Comparison of ENCODE assay signal across 22 cellular contexts in genomic region chr13:112876305-112877000, GRCh38.
DNase-seq lines count a peak whose midpoint lies in the region; ATAC-seq, FAIRE-seq and TF ChIP-seq lines count a peak whose summit lies in the region.
"Had no signal": no experiment of that assay in that cellular context is flagged by ENCODE, and none has a peak within 500 bp of the region (broad histone marks: within the 10 kb centered on the region; RNA-seq: fewer than 3 reads in every experiment).

No MANE protein-coding gene starts in this region.

- in situ Hi-C loops in K562 (cut with MboI), result loop anchor here (10.0 kb wide), 1 partner anchor 232 kb away; no protein-coding TSS in a partner anchor
- in situ Hi-C loops in G401 (cut with HindIII; ENCODE audit: low sequenced_read_pairs), result no loop called here

- intact Hi-C loops in K562 (cut with micrococcal nuclease), result no loop called here
- intact Hi-C loops in kidney (cut with DNase I), result loop anchor here (10.0 kb wide), 1 partner anchor 242 kb away; no protein-coding TSS in a partner anchor
- intact Hi-C loops in posterior vena cava (cut with DNase I), result loop anchor here (10.0 kb wide), 1 partner anchor 232 kb away; no protein-coding TSS in a partner anchor

- CTCF ChIA-PET in activated naive CD4-positive, alpha-beta T cell treated with anti-CD3 and anti-CD28 coated beads, Interleukin-2, amount 10 ng/mL, durations not matched to agents 7 days and 5 days (lab: Charles Lee), result interaction anchor here (1.0 to 1.2 kb wide), 2 partner anchors 236 to 243 kb away, joined by 3 read pairs; no protein-coding TSS in a partner anchor
- CTCF ChIA-PET in K562 (lab: Yijun Ruan, JAX; ENCODE audit: low intra/inter-chr PET ratio), result no interaction called here

- ATAC-seq in K562, result no peak
- ATAC-seq: PC-3 had no signal

- H3K27ac Mint-ChIP-seq in activated naive CD4-positive, alpha-beta T cell treated with anti-CD3 and anti-CD28 coated beads, Interleukin-2, amount 10 ng/mL, durations not matched to agents 7 days and 5 days, result no peak overlapping the region
- H3K27ac Mint-ChIP-seq: HFFc6 had no signal

- TF ChIP-seq CTCF in K562 (IDR thresholded peaks at IDR 0.05 in 2 of 3, conservative IDR thresholded peaks at IDR 0.05 in 1 of 3; ENCODE audit: insufficient read depth in 2 of 3, low read depth in 1 of 3, low read length in 3 of 3) (no peak), kidney (IDR thresholded peaks at IDR 0.05; ENCODE audit: borderline replicate concordance, extremely low read depth, insufficient read depth) (no peak)

- no TSS peak for BruUV-seq in K562 (replicated peaks; lab: Mats Ljungman, UMichigan)

- no peaks in the 10 kb centered on the region for H3K9me1 ChIP-seq in K562 (ENCODE audit: control insufficient read depth, insufficient read depth, low read length)

- peaks cover 19% of the 10 kb centered on the region for H3K4me1 Mint-ChIP-seq in activated naive CD4-positive, alpha-beta T cell treated with anti-CD3 and anti-CD28 coated beads, Interleukin-2, amount 10 ng/mL, durations not matched to agents 7 days and 5 days

- peaks cover 9% of the 10 kb centered on the region for H3K27me3 Mint-ChIP-seq in activated naive CD4-positive, alpha-beta T cell treated with anti-CD3 and anti-CD28 coated beads, Interleukin-2, amount 10 ng/mL, durations not matched to agents 7 days and 5 days

- H3K36me3 ChIP-seq in K562 (ENCODE audit: control insufficient read depth, insufficient read depth, low read length) (peaks cover 24% of the 10 kb centered on the region; the same call in 1 of the 3 replicates), kidney (ENCODE audit: control insufficient read depth in 1 of 2, insufficient read depth in 2 of 2, low read length in 2 of 2) (peaks cover 5 to 20% of the 10 kb centered on the region in 2 donors)
- H3K36me3 ChIP-seq: MG63 had no signal

- no peaks in the 10 kb centered on the region for H3K9me3 ChIP-seq in K562 (replicated peaks; ENCODE audit: control insufficient read depth, insufficient read depth, low read depth, low read length)
- no peaks in the 10 kb centered on the region for H3K9me3 ChIP-seq in kidney (ENCODE audit: control insufficient read depth in 1 of 2, low read length in 2 of 2)
- H3K9me3 ChIP-seq: HAP-1, MG63 had no signal

- H3K27ac ChIP-seq in K562 (ENCODE audit: extremely low read depth, low read depth, low read length) (no peak overlapping the region), kidney (ENCODE audit: low read depth in 2 of 2, low read length in 2 of 2) (no peak overlapping the region)

- no peak for TF ChIP-seq RAD21 in K562 (CRISPR knock-in tag; conservative IDR thresholded peaks at IDR 0.05 in 1 of 2, IDR thresholded peaks at IDR 0.05 in 1 of 2)

- H2AFZ ChIP-seq in K562 (ENCODE audit: low read depth, low read length), result no peak overlapping the region

- no peak for TF ChIP-seq POLR2A in K562 (conservative IDR thresholded peaks at IDR 0.05)

- H3K4me1 ChIP-seq in K562 (replicated peaks in 1 of 2; ENCODE audit: control insufficient read depth in 2 of 2, insufficient read depth in 2 of 2, low read length in 2 of 2), result peaks cover 0 to 15% of the 10 kb centered on the region in 2 experiments; a peak in 2 of 5 replicates
- H3K4me1 ChIP-seq in kidney (ENCODE audit: control insufficient read depth in 1 of 2, insufficient read depth in 1 of 2, low read depth in 1 of 2, low read length in 2 of 2), result peaks cover 0 to 4% of the 10 kb centered on the region in 2 donors
- H3K4me1 ChIP-seq: HAP-1 had no signal

- no peak for FAIRE-seq in K562 (lab: Jason Lieb, UNC)
- no peak for FAIRE-seq in kidney (lab: Jason Lieb, UNC)
- FAIRE-seq: GM12892, HTR-8/SVneo had no signal

- H3K4me2 ChIP-seq in K562 (ENCODE audit: insufficient read depth, low read length), result no peak overlapping the region

- peak; percentile 14 for DNase-seq in activated naive CD4-positive, alpha-beta T cell treated with anti-CD3 and anti-CD28 coated beads, Interleukin-2, amount 10 ng/mL, durations not matched to agents 7 days and 5 days
- DNase-seq in activated naive CD4-positive, alpha-beta T cell treated with Interleukin-2 at 50 U/mL for 16 hours, result no peak
- no peak for DNase-seq in K562 (ENCODE audit: extremely low read depth in 1 of 4, low spot score in 3 of 4)
- peak; percentile 69 for DNase-seq in kidney
- peak; percentile 74 for DNase-seq in posterior vena cava (ENCODE audit: low spot score)
- no peak for DNase-seq in G401 (ENCODE audit: low spot score)
- no peak for DNase-seq in SHP77 treated with DMSO at 0.1 percent for 48 hours (lab: John Stamatoyannopoulos, UW)
- DNase-seq: Calu3; DMS79 treated with DMSO at 0.1 percent for 48 hours; GOT3; HFFc6; KG1; MG63; NCI-H2029; NCI-H446; NCI-H526; NCI-H82; NK-92 treated with Interleukin-12 subunit alpha and Interleukin-12 subunit beta, amount 100 ng/mL, for 24 hours; PC-3 had no signal

- peaks cover 18% of the 10 kb centered on the region for H3K9me3 Mint-ChIP-seq in activated naive CD4-positive, alpha-beta T cell treated with anti-CD3 and anti-CD28 coated beads, Interleukin-2, amount 10 ng/mL, durations not matched to agents 7 days and 5 days
- H3K9me3 Mint-ChIP-seq: HFFc6 had no signal

- WGBS in K562 (ENCODE audit: insufficient coverage, low coverage, missing lambda C conversion rate), result 87% methylated on average over 10 of the region's 15 CpGs

- TF ChIP-seq EP300 in K562 (IDR thresholded peaks at IDR 0.05; ENCODE audit: low read length), result no peak

- H4K20me1 ChIP-seq in K562 (replicated peaks; ENCODE audit: control insufficient read depth, insufficient read depth, low read length), result no peaks in the 10 kb centered on the region

- H3K4me3 ChIP-seq in K562 (no peak overlapping the region), kidney (ENCODE audit: low read length in 2 of 2) (no peak overlapping the region)
- H3K4me3 ChIP-seq: HAP-1, MG63 had no signal

- peaks cover 46% of the 10 kb centered on the region for H3K36me3 Mint-ChIP-seq in activated naive CD4-positive, alpha-beta T cell treated with anti-CD3 and anti-CD28 coated beads, Interleukin-2, amount 10 ng/mL, durations not matched to agents 7 days and 5 days

- H3K9ac ChIP-seq in K562 (ENCODE audit: insufficient read depth in 1 of 2, low read depth in 2 of 2, low read length in 2 of 2), result no peak overlapping the region
- no peak overlapping the region for H3K9ac ChIP-seq in kidney (ENCODE audit: low read length in 2 of 2)

- H3K4me3 Mint-ChIP-seq in activated naive CD4-positive, alpha-beta T cell treated with anti-CD3 and anti-CD28 coated beads, Interleukin-2, amount 10 ng/mL, durations not matched to agents 7 days and 5 days, result no peak overlapping the region
- H3K4me3 Mint-ChIP-seq: HFFc6 had no signal

- H3K27me3 ChIP-seq in K562 (ENCODE audit: control insufficient read depth in 2 of 2, insufficient read depth in 2 of 2, low read length in 2 of 2), result no peaks in the 10 kb centered on the region
- H3K27me3 ChIP-seq: MG63 had no signal

- H3K79me2 ChIP-seq in K562 (ENCODE audit: control insufficient read depth, insufficient read depth, low read length), result no peaks in the 10 kb centered on the region

- POLR2A ChIA-PET in K562 (lab: Yijun Ruan, JAX), result interaction anchor here (0.7 to 0.9 kb wide), 2 partner anchors 10 to 257 kb away, joined by 3 read pairs; no protein-coding TSS in a partner anchor

TF ChIP-seq in K562, 482 proteins besides CTCF, POLR2A, EP300 and RAD21:
- no peak for TF ChIP-seq KLF1 (tag; IDR thresholded peaks at IDR 0.05)
- TF ChIP-seq POLR2G (IDR thresholded peaks at IDR 0.05; ENCODE audit: low read depth, low read length), result peak; percentile 28; the same call in 1 of the 2 replicates
TF ChIP-seq in K562: peak in this region for 1.

Comparison
In these comparisons a context has a peak if more than half of its experiments do, and no peak if none do; other contexts are left out.
1. DNase-seq: peak in activated naive CD4-positive, alpha-beta T cell treated with anti-CD3 and anti-CD28 coated beads, Interleukin-2, amount 10 ng/mL, durations not matched to agents 7 days and 5 days (single experiment), kidney (single experiment) and posterior vena cava (single experiment); none in activated naive CD4-positive, alpha-beta T cell treated with Interleukin-2 at 50 U/mL for 16 hours (single experiment), K562 (0 of 4), G401 (single experiment) and SHP77 treated with DMSO at 0.1 percent for 48 hours (single experiment).